9 cellular contexts compared by ENCODE assay signal in the genomic region with DNA sequence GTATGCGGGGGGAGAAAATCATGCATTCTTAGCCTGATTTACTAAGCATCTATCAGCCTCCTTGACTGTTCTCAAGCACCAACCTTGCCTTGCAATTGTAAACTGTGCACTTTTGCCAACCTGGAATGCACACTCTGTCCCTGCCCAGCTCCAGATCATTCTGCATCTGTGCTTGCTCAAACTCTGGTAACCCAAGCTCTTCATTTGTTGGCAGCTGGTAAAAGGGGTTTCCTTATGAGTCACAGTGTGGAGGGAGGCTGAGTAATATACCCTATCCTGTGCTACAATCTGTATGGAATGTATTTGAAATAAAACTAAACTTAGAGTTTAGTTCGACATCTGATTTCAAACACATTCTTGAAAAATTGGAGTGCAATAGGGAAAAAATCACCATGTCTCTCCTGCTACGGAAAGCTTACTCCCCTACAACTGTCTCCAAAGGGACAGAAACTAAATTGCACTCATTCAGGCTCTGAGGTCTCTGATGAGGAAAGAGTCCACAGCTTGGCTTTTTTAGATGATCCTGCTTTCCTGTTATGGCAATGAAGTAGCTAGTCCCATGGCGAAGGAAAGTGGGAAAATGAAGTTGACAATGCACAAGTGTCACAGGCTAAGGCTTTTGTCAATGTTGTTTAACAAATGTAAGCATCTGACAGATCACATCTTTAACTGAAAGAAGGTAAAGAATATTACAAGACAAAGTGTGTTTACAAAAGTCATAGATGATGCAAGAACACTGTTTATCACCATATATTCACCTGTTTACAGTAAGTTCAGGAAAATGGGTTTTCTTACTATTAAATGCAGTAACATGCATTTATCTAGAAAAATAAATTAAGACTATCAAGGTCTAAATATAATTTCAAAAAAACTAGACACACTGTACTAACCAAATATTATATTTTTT.
DNase-seq lines count a peak whose midpoint lies in the region; ATAC-seq and TF ChIP-seq lines count a peak whose summit lies in the region.
"Had no signal": no experiment of that assay in that cellular context is flagged by ENCODE, and none has a peak within 500 bp of the region (broad histone marks: within the 10 kb centered on the region; RNA-seq: fewer than 3 reads in every experiment).

No MANE protein-coding gene starts in this region.

- TF ChIP-seq CTCF in IMR-90 (conservative IDR thresholded peaks at IDR 0.05; ENCODE audit: low read depth, low read length) (no peak), omental fat pad (IDR thresholded peaks at IDR 0.05) (no peak)

- CTCF ChIA-PET in IMR-90 (lab: Yijun Ruan, JAX), result interaction anchor here (0.6 to 1.4 kb wide), 6 partner anchors 12 to 409 kb away, joined by 3 to 5 read pairs (median 4); no protein-coding TSS in a partner anchor

- BruUV-seq in IMR-90 (replicated peaks; lab: Mats Ljungman, UMichigan), result no TSS peak

- POLR2A ChIA-PET in IMR-90 (lab: Charles Lee; ENCODE audit: unreplicated experiment), result interaction anchor here (0.6 to 1.8 kb wide), 6 partner anchors 16 to 292 kb away, joined by 4 to 7 read pairs (median 6); a partner anchor contains a TSS

- TF ChIP-seq POLR2A in IMR-90 (IDR thresholded peaks at IDR 0.05; ENCODE audit: low read depth, low read length), result no peak

- peak overlapping the region; percentile 97 for H2BK120ac ChIP-seq in IMR-90 (ENCODE audit: low read depth, low read length)

- peak overlapping the region; percentile 94 for H4K91ac ChIP-seq in IMR-90 (ENCODE audit: insufficient read depth, low read depth, low read length)

- H4K20me1 ChIP-seq in IMR-90 (ENCODE audit: insufficient read depth, low read length), result peaks cover 4% of the 10 kb centered on the region; the same call in 1 of the 2 replicates

- H3K4me3 ChIP-seq in IMR-90 (ENCODE audit: insufficient read depth, low read depth, low read length), result peak overlapping the region; percentile 36; the same call in 1 of the 2 replicates

- in situ Hi-C loops in IMR-90 (cut with MboI; ENCODE audit: low sequenced_read_pairs), result no loop called here

- H2BK5ac ChIP-seq in IMR-90 (ENCODE audit: low read depth, low read length, poor library complexity, severe bottlenecking), result peak overlapping the region; percentile 100

- peak; percentile 11 for TF ChIP-seq RAD21 in IMR-90 (IDR thresholded peaks at IDR 0.05; ENCODE audit: low read length)

- ATAC-seq in IMR-90 (ENCODE audit: low read depth), result peak; percentile 89
- ATAC-seq in omental fat pad (ENCODE audit: low FRiP score), result peak; percentile 95
- ATAC-seq in GM18858 (IDR thresholded peaks at IDR 0.05; ENCODE audit: unreplicated experiment), result no peak

- H3K56ac ChIP-seq in IMR-90 (ENCODE audit: extremely low read depth, insufficient read depth, low read length), result peak overlapping the region; percentile 97

- H3K9me3 ChIP-seq in IMR-90 (ENCODE audit: control insufficient read depth, insufficient read depth, low read length), result no peaks in the 10 kb centered on the region

- peaks cover 15 to 24% of the 10 kb centered on the region in 2 experiments; a peak in 3 of 4 replicates for H3K79me1 ChIP-seq in IMR-90 (ENCODE audit: low read depth in 1 of 2, low read length in 2 of 2)

- H3K18ac ChIP-seq in IMR-90 (ENCODE audit: low read depth, low read length), result peak overlapping the region; percentile 97

- no peak overlapping the region for H2AK9ac ChIP-seq in IMR-90 (replicated peaks; ENCODE audit: low read depth, low read length, poor library complexity)

- peak overlapping the region; percentile 80 for H2BK15ac ChIP-seq in IMR-90 (ENCODE audit: low read depth, low read length)

- H3K9ac ChIP-seq in IMR-90 (ENCODE audit: low read depth, low read length), result peak overlapping the region; percentile 67

- no CpG with 5 or more reads among the region's 4 CpGs for WGBS in IMR-90 (ENCODE audit: extremely low coverage in 2 of 2, insufficient read length in 1 of 2), 2 experiments

- peak overlapping the region; percentile 93 for H3K4ac ChIP-seq in IMR-90 (ENCODE audit: low read depth, low read length)

- no peaks in the 10 kb centered on the region for H3K27me3 ChIP-seq in IMR-90 (ENCODE audit: control insufficient read depth, insufficient read depth, low read length)

- H3K27ac ChIP-seq in IMR-90 (ENCODE audit: insufficient read depth, low read length) (peak overlapping the region; percentile 90), epithelial cell of prostate (peak overlapping the region; percentile 94)

- peak overlapping the region; percentile 16 for H2AFZ ChIP-seq in IMR-90 (replicated peaks; ENCODE audit: low read length, poor library complexity)

- H2BK20ac ChIP-seq in IMR-90 (ENCODE audit: low read depth, low read length), result peak overlapping the region; percentile 98

- peak overlapping the region; percentile 53 to 95 for H4K8ac ChIP-seq in IMR-90 (ENCODE audit: low read depth in 2 of 2, low read length in 2 of 2)

- peak overlapping the region; percentile 61 for H2AK5ac ChIP-seq in IMR-90 (ENCODE audit: low read depth, low read length)

- no peaks in the 10 kb centered on the region for H3K36me3 ChIP-seq in IMR-90 (ENCODE audit: control insufficient read depth, insufficient read depth, low read length)

- peak overlapping the region; percentile 95 for H3K14ac ChIP-seq in IMR-90 (replicated peaks; ENCODE audit: low read depth, low read length)

- peak overlapping the region; percentile 91 for H3K4me2 ChIP-seq in IMR-90 (ENCODE audit: low read depth, low read length)

- peak overlapping the region; percentile 95 for H4K5ac ChIP-seq in IMR-90 (ENCODE audit: low read depth, low read length)

- H3K4me1 ChIP-seq in IMR-90 (ENCODE audit: control insufficient read depth, insufficient read depth, low read length), result peaks cover 16% of the 10 kb centered on the region

- intact Hi-C loops in IMR-90 (cut with micrococcal nuclease), result loop anchor here (2.0 to 5.0 kb wide), 6 partner anchors 45 to 253 kb away; a partner anchor contains a TSS

- dilution Hi-C loops in IMR-90 (cut with HindIII; ENCODE audit: low sequenced_read_pairs, unreplicated experiment), result loop anchor here (25.0 kb wide), 1 partner anchor 240 kb away; no protein-coding TSS in a partner anchor

- DNase-seq in DMS53 (lab: John Stamatoyannopoulos, UW), result peak; percentile 62
- DNase-seq in IMR-90, result peak; percentile 98
- DNase-seq in epithelial cell of prostate (ENCODE audit: low read depth, low spot score), result peak; percentile 75
- no peak for DNase-seq in omental fat pad (ENCODE audit: low spot score)
- DNase-seq in NCI-H69 (lab: John Stamatoyannopoulos, UW), result no peak
- no peak for DNase-seq in cerebellar cortex (ENCODE audit: low spot score)
- DNase-seq in NCI-H1930 (lab: John Stamatoyannopoulos, UW), result no peak
- DNase-seq: activated T-cell treated with anti-CD3 and anti-CD28 coated beads, Interleukin-2, amount 50 U/mL, for 4 hours had no signal

- peaks cover 18% of the 10 kb centered on the region for H3K9me1 ChIP-seq in IMR-90 (ENCODE audit: insufficient read depth, low read length)

- H3K23ac ChIP-seq in IMR-90 (ENCODE audit: low read depth, low read length), result peak overlapping the region; percentile 92

TF ChIP-seq in IMR-90, 13 proteins besides CTCF, POLR2A, EP300 and RAD21:
- TF ChIP-seq MAFK (IDR thresholded peaks at IDR 0.05; ENCODE audit: low read depth, low read length), result no peak
- TF ChIP-seq NFE2L2 (IDR thresholded peaks at IDR 0.05; ENCODE audit: low read depth, low read length), result no peak
- peak; percentile 93 for TF ChIP-seq FOS (IDR thresholded peaks at IDR 0.05; ENCODE audit: low read depth, low read length)
- no peak for TF ChIP-seq BHLHE40 (IDR thresholded peaks at IDR 0.05; ENCODE audit: low read depth, low read length)
- TF ChIP-seq MAZ (IDR thresholded peaks at IDR 0.05; ENCODE audit: borderline replicate concordance, low read depth, low read length), result no peak
- no peak for TF ChIP-seq CHD1 (IDR thresholded peaks at IDR 0.05; ENCODE audit: low read depth, low read length)
- TF ChIP-seq CEBPB (IDR thresholded peaks at IDR 0.05; ENCODE audit: low read depth, low read length), result peak; percentile 80

Comparison
In these comparisons a context has a peak if more than half of its experiments do, and no peak if none do; other contexts are left out.
1. DNase-seq: peak in DMS53 (single experiment), IMR-90 (single experiment) and epithelial cell of prostate (single experiment); none in omental fat pad (single experiment), NCI-H69 (single experiment), cerebellar cortex (single experiment) and NCI-H1930 (0 of 2).